2 cellular contexts compared by ENCODE assay signal in genomic region chr6:25223421-25224052, GRCh38.
TF ChIP-seq lines count a peak whose summit lies in the region.

No MANE protein-coding gene starts in this region.

TF ChIP-seq in HCT116, 20 proteins besides CTCF, POLR2A, EP300 and RAD21:
- TF ChIP-seq ZBTB33 (IDR thresholded peaks at IDR 0.05; ENCODE audit: extremely low read depth, insufficient replicate concordance, low read length) (no peak), REST (IDR thresholded peaks at IDR 0.05; ENCODE audit: low read depth) (no peak), ZFX (IDR thresholded peaks at IDR 0.05) (no peak), YY1 (IDR thresholded peaks at IDR 0.05; ENCODE audit: extremely low read depth, insufficient replicate concordance, low read depth, low read length) (no peak), EZH2phosphoT487 (IDR thresholded peaks at IDR 0.05; ENCODE audit: borderline replicate concordance) (no peak), CBX3 (IDR thresholded peaks at IDR 0.05; ENCODE audit: low read depth) (no peak), TCF7L2 (IDR thresholded peaks at IDR 0.05; ENCODE audit: borderline replicate concordance, extremely low read depth, insufficient read depth, insufficient read length) (no peak), ATF3 (IDR thresholded peaks at IDR 0.05) (no peak), EGR1 (IDR thresholded peaks at IDR 0.05; ENCODE audit: low read depth) (no peak), POLR2AphosphoS5 (IDR thresholded peaks at IDR 0.05; ENCODE audit: low read depth, low read length) (no peak), MAX (IDR thresholded peaks at IDR 0.05) (no peak), ZNF274 (IDR thresholded peaks at IDR 0.05; ENCODE audit: low read depth, low read length) (no peak), FOSL1 (IDR thresholded peaks at IDR 0.05; ENCODE audit: low read depth) (no peak), SRF (IDR thresholded peaks at IDR 0.05; ENCODE audit: low read depth) (no peak), JUND (IDR thresholded peaks at IDR 0.05) (no peak), SP1 (IDR thresholded peaks at IDR 0.05; ENCODE audit: low read depth) (no peak), SIN3A (IDR thresholded peaks at IDR 0.05; ENCODE audit: low read depth) (no peak), ELF1 (IDR thresholded peaks at IDR 0.05; ENCODE audit: borderline replicate concordance, low read depth) (no peak)

TF ChIP-seq in HepG2, 621 proteins besides CTCF, POLR2A, EP300 and RAD21 (continued from another document):
- TF ChIP-seq ZNF362 (CRISPR knock-in tag; IDR thresholded peaks at IDR 0.05; ENCODE audit: borderline replicate concordance) (peak; percentile 22; the same call in 1 of the 2 replicates), FOXO1 (CRISPR knock-in tag; IDR thresholded peaks at IDR 0.05) (no peak), HOXD1 (CRISPR knock-in tag; IDR thresholded peaks at IDR 0.05) (no peak), SMC3 (IDR thresholded peaks at IDR 0.05; ENCODE audit: low read length) (peak; percentile 89), MAFK (conservative IDR thresholded peaks at IDR 0.05 in 1 of 2, IDR thresholded peaks at IDR 0.05 in 1 of 2; ENCODE audit: low read length in 2 of 2) (0 out of 4 replicates have a peak, but pooled peaks of 1 of the 2 experiments have one; percentile 6), ZNF800 (CRISPR knock-in tag; IDR thresholded peaks at IDR 0.05) (peak; percentile 37; the same call in 1 of the 2 replicates), DBP (CRISPR knock-in tag; IDR thresholded peaks at IDR 0.05; ENCODE audit: not compliant biosample characterization) (no peak), PPARG (CRISPR knock-in tag; conservative IDR thresholded peaks at IDR 0.05) (0 out of 2 replicates have a peak, but pooled peaks have one; percentile 19), CREB1 (IDR thresholded peaks at IDR 0.05) (no peak), CREB1 (CRISPR knock-in tag; IDR thresholded peaks at IDR 0.05) (0 out of 2 replicates have a peak, but pooled peaks have one; percentile 15), STAG1 (CRISPR knock-in tag; IDR thresholded peaks at IDR 0.05) (peak; percentile 91)
